In genomic region chr5:26894719-26895263, GRCh38 we compare ENCODE assay signal across 22 cellular contexts.
DNase-seq lines count a peak whose midpoint lies in the region; ATAC-seq, FAIRE-seq and TF ChIP-seq lines count a peak whose summit lies in the region.
"Had no signal": no experiment of that assay in that cellular context is flagged by ENCODE, and none has a peak within 500 bp of the region (broad histone marks: within the 10 kb centered on the region; RNA-seq: fewer than 3 reads in every experiment).

No MANE protein-coding gene starts in this region.

- no peak overlapping the region for H3K4me3 ChIP-seq in A549
- no peak overlapping the region for H3K4me3 ChIP-seq in epithelial cell of esophagus (ENCODE audit: low read length)
- H3K4me3 ChIP-seq in spleen: no peak overlapping the region
- H3K4me3 ChIP-seq: HAP-1, upper lobe of right lung had no signal

- DNase-seq in A549 (ENCODE audit: low read depth in 1 of 2, low spot score in 1 of 2) (no peak), HS-27A (ENCODE audit: low read depth) (peak; percentile 31), NCI-H446 treated with DMSO at 0.1 percent for 48 hours (lab: John Stamatoyannopoulos, UW) (peak; percentile 33), epithelial cell of esophagus (ENCODE audit: low read depth) (peak; percentile 10), COLO668 (lab: John Stamatoyannopoulos, UW; ENCODE audit: unreplicated experiment) (no peak), spleen (no peak), cortex of kidney (lab: John Stamatoyannopoulos, UW) (no peak)
- DNase-seq: activated CD4-positive, alpha-beta T cell treated with anti-CD3 and anti-CD28 coated beads for 36 hours; amniotic stem cell; cerebellar nuclear complex; endodermal cell; islet precursor cell; KG1; naive B cell; NCI-H510A treated with DMSO at 0.1 percent for 48 hours; OCI-M1; upper lobe of right lung had no signal

- no peak for ATAC-seq in A549
- ATAC-seq in HG03280 (IDR thresholded peaks at IDR 0.05; ENCODE audit: unreplicated experiment): no peak
- ATAC-seq: activated CD4-positive, alpha-beta T cell treated with anti-CD3 and anti-CD28 coated beads for 36 hours; upper lobe of right lung had no signal

- peak; percentile 13 for FAIRE-seq in A549 (lab: Jason Lieb, UNC)
- FAIRE-seq: GM12891 had no signal

- H3K9me3 ChIP-seq in A549 (no peaks in the 10 kb centered on the region), spleen (peaks cover 0 to 14% (median 2%) of the 10 kb centered on the region in 8 donors)
- H3K9me3 ChIP-seq: HAP-1, upper lobe of right lung had no signal

- H3K27me3 ChIP-seq in spleen (replicated peaks in 1 of 7): no peaks in the 10 kb centered on the region
- H3K27me3 ChIP-seq: upper lobe of right lung had no signal

- TF ChIP-seq EP300 in A549 (IDR thresholded peaks at IDR 0.05): no peak

- no peaks in the 10 kb centered on the region for H3K36me3 ChIP-seq in spleen
- H3K36me3 ChIP-seq: HAP-1, upper lobe of right lung had no signal

- no peak for TF ChIP-seq POLR2A in A549 (IDR thresholded peaks at IDR 0.05; ENCODE audit: low read length)
- no peak for TF ChIP-seq POLR2A in spleen (IDR thresholded peaks at IDR 0.05)

- CTCF ChIA-PET in A549 (lab: Yijun Ruan, JAX): no interaction called here

- peak overlapping the region; percentile 54 for H3K4me2 ChIP-seq in A549

- POLR2A ChIA-PET in A549 (lab: Yijun Ruan, JAX): no interaction called here

- TF ChIP-seq CTCF in A549 (IDR thresholded peaks at IDR 0.05): no peak
- no peak for TF ChIP-seq CTCF in epithelial cell of esophagus (IDR thresholded peaks at IDR 0.05; ENCODE audit: insufficient read depth, low read depth, low read length, missing control alignments)
- TF ChIP-seq CTCF in spleen (IDR thresholded peaks at IDR 0.05 in 8 of 11, conservative IDR thresholded peaks at IDR 0.05 in 3 of 11): no peak

- H3K4me1 ChIP-seq in A549 (peaks cover 21% of the 10 kb centered on the region), spleen (no peaks in the 10 kb centered on the region)
- H3K4me1 ChIP-seq: parathyroid adenoma, upper lobe of right lung had no signal

- intact Hi-C loops in spleen (cut with DNase I; ENCODE audit: low total_unique reads): no loop called here

- H3K27ac ChIP-seq in A549 (no peak overlapping the region; a peak in 1 of 6 replicates), spleen (no peak overlapping the region)
- H3K27ac ChIP-seq: HL-60, parathyroid adenoma, upper lobe of right lung had no signal

- peak in 1 of 2 experiments; percentile 23; a peak in 1 of 5 replicates for TF ChIP-seq RAD21 in A549 (conservative IDR thresholded peaks at IDR 0.05 in 1 of 2, IDR thresholded peaks at IDR 0.05 in 1 of 2)

TF ChIP-seq in A549, 52 proteins besides CTCF, POLR2A, EP300 and RAD21:
- TF ChIP-seq PBX3 (IDR thresholded peaks at IDR 0.05) (no peak), PHF8 (IDR thresholded peaks at IDR 0.05; ENCODE audit: borderline replicate concordance, low read depth) (no peak), CHD2 (IDR thresholded peaks at IDR 0.05; ENCODE audit: low read length, partially characterized antibody) (no peak), CBX2 (IDR thresholded peaks at IDR 0.05; ENCODE audit: borderline replicate concordance, low read depth) (no peak), FOSL2 (IDR thresholded peaks at IDR 0.05) (no peak), FOSL2 (CRISPR knock-in tag; IDR thresholded peaks at IDR 0.05) (no peak), HEYL (CRISPR knock-in tag; IDR thresholded peaks at IDR 0.05) (no peak), ATOH8 (CRISPR knock-in tag; IDR thresholded peaks at IDR 0.05; ENCODE audit: low read depth) (no peak), ZFP36 (IDR thresholded peaks at IDR 0.05; ENCODE audit: borderline replicate concordance, partially characterized antibody) (no peak)

Comparison
In these comparisons a context has a peak if more than half of its experiments do, and no peak if none do; other contexts are left out.
1. DNase-seq: peak in HS-27A (single experiment), NCI-H446 treated with DMSO at 0.1 percent for 48 hours (single experiment) and epithelial cell of esophagus (single experiment); none in A549 (0 of 2), COLO668 (single experiment), spleen (single experiment) and cortex of kidney (single experiment).